ENCODE assay signal across 1 cellular context in the genomic region with DNA sequence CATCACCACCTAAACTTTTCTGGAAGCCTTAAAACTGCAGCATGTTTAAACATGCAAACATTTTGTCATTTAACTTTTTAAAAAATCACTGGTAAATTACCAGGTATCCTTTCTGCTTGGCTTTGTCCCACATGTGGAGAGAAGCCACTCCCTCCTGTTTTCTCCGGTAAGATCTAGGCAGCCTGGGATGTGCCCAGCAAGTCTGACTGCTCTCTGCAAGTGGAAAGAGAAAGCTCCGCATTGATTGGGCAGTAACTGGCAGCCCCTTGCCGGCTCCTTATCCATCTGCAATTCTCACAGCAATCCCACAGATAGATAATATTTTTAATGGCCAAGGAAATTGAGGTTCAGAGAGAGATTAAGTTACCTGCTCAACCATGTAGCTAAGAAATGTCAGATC.
TF ChIP-seq lines count a peak whose summit lies in the region.

No MANE protein-coding gene starts in this region.

TF ChIP-seq in WTC11, 78 proteins besides CTCF, POLR2A, EP300 and RAD21:
- TF ChIP-seq KAT7 (CRISPR knock-in tag; IDR thresholded peaks at IDR 0.05; ENCODE audit: borderline replicate concordance) = no peak
- TF ChIP-seq ATF1 (CRISPR knock-in tag; IDR thresholded peaks at IDR 0.05) = no peak
- no peak for TF ChIP-seq CREM (CRISPR knock-in tag; IDR thresholded peaks at IDR 0.05)
- TF ChIP-seq, protein P1, sequence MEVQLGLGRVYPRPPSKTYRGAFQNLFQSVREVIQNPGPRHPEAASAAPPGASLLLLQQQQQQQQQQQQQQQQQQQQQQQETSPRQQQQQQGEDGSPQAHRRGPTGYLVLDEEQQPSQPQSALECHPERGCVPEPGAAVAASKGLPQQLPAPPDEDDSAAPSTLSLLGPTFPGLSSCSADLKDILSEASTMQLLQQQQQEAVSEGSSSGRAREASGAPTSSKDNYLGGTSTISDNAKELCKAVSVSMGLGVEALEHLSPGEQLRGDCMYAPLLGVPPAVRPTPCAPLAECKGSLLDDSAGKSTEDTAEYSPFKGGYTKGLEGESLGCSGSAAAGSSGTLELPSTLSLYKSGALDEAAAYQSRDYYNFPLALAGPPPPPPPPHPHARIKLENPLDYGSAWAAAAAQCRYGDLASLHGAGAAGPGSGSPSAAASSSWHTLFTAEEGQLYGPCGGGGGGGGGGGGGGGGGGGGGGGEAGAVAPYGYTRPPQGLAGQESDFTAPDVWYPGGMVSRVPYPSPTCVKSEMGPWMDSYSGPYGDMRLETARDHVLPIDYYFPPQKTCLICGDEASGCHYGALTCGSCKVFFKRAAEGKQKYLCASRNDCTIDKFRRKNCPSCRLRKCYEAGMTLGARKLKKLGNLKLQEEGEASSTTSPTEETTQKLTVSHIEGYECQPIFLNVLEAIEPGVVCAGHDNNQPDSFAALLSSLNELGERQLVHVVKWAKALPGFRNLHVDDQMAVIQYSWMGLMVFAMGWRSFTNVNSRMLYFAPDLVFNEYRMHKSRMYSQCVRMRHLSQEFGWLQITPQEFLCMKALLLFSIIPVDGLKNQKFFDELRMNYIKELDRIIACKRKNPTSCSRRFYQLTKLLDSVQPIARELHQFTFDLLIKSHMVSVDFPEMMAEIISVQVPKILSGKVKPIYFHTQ (CRISPR knock-in tag; IDR thresholded peaks at IDR 0.05) = no peak
- no peak for TF ChIP-seq FOXK1 (CRISPR knock-in tag; IDR thresholded peaks at IDR 0.05)
- no peak for TF ChIP-seq ZNF317 (CRISPR knock-in tag; IDR thresholded peaks at IDR 0.05; ENCODE audit: borderline replicate concordance, low read depth)
- TF ChIP-seq, protein P2, sequence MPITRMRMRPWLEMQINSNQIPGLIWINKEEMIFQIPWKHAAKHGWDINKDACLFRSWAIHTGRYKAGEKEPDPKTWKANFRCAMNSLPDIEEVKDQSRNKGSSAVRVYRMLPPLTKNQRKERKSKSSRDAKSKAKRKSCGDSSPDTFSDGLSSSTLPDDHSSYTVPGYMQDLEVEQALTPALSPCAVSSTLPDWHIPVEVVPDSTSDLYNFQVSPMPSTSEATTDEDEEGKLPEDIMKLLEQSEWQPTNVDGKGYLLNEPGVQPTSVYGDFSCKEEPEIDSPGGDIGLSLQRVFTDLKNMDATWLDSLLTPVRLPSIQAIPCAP (CRISPR knock-in tag; IDR thresholded peaks at IDR 0.05) = no peak
- TF ChIP-seq ZNF232 (CRISPR knock-in tag; IDR thresholded peaks at IDR 0.05) = no peak
TF ChIP-seq in WTC11: peak in this region for 0.
